ENCODE assay signal across 8 cellular contexts in genomic region chr2:135532581-135532980, GRCh38. TPM values are rescaled to one million over a fixed set of nuclear protein-coding genes. Genes with fewer than 3 reads are reported as not detected.
A peak's percentile ranks its signal among the peaks of the same experiment; 100 is the strongest.
DNase-seq lines count a peak whose midpoint lies in the region; ATAC-seq and TF ChIP-seq lines count a peak whose summit lies in the region.

No MANE protein-coding gene starts in this region.

- peaks cover 29% of the 10 kb centered on the region for H3K4me1 Mint-ChIP-seq in activated naive CD8-positive, alpha-beta T cell treated with anti-CD3 and anti-CD28 coated beads, Interleukin-2, amount 10 ng/mL, durations not matched to agents 7 days and 5 days
- peaks cover 35% of the 10 kb centered on the region for H3K4me1 Mint-ChIP-seq in activated naive CD8-positive, alpha-beta T cell treated with anti-CD3 and anti-CD28 coated beads for 36 hours
- H3K4me1 Mint-ChIP-seq in T-helper 17 cell, result peaks cover 3% of the 10 kb centered on the region

- H3K27ac Mint-ChIP-seq in activated naive CD8-positive, alpha-beta T cell treated with anti-CD3 and anti-CD28 coated beads, Interleukin-2, amount 10 ng/mL, durations not matched to agents 7 days and 5 days, result peak overlapping the region; percentile 19
- no peak overlapping the region for H3K27ac Mint-ChIP-seq in activated naive CD8-positive, alpha-beta T cell treated with anti-CD3 and anti-CD28 coated beads for 36 hours
- no peak overlapping the region for H3K27ac Mint-ChIP-seq in T-helper 17 cell

- no peaks in the 10 kb centered on the region for H3K9me3 ChIP-seq in T-helper 17 cell (ENCODE audit: control insufficient read depth, low read length, poor library complexity, severe bottlenecking)
- H3K9me3 ChIP-seq in hepatocyte (ENCODE audit: low read depth), result no peaks in the 10 kb centered on the region
- H3K9me3 ChIP-seq in thymus (ENCODE audit: control insufficient read depth), result no peaks in the 10 kb centered on the region
- H3K9me3 ChIP-seq in Peyer's patch, result no peaks in the 10 kb centered on the region

- no peak overlapping the region for H3K4me3 Mint-ChIP-seq in activated naive CD8-positive, alpha-beta T cell treated with anti-CD3 and anti-CD28 coated beads, Interleukin-2, amount 10 ng/mL, durations not matched to agents 7 days and 5 days
- H3K4me3 Mint-ChIP-seq in activated naive CD8-positive, alpha-beta T cell treated with anti-CD3 and anti-CD28 coated beads for 36 hours, result no peak overlapping the region
- peak overlapping the region; percentile 12 for H3K4me3 Mint-ChIP-seq in T-helper 17 cell

- peak overlapping the region; percentile 93 for H3K4me2 ChIP-seq in hepatocyte

- peaks cover 11% of the 10 kb centered on the region for H3K4me1 ChIP-seq in hepatocyte (ENCODE audit: insufficient read depth)
- H3K4me1 ChIP-seq in thymus (ENCODE audit: control insufficient read depth, insufficient read depth, low read length), result peaks cover 9% of the 10 kb centered on the region
- peaks cover 0 to 19% (median 0%) of the 10 kb centered on the region in 4 donors for H3K4me1 ChIP-seq in Peyer's patch

- H3K36me3 ChIP-seq in hepatocyte (replicated peaks; ENCODE audit: insufficient read depth, low read depth) (no peaks in the 10 kb centered on the region), thymus (ENCODE audit: control insufficient read depth, insufficient read depth) (peaks cover 3% of the 10 kb centered on the region), Peyer's patch (no peaks in the 10 kb centered on the region)

- WGBS in hepatocyte (ENCODE audit: low lambda C conversion rate, missing lambda C conversion rate), result 55% methylated on average over 3 of the region's 3 CpGs
- 74% methylated on average over 3 of the region's 3 CpGs for WGBS in thymus

- H3K4me3 ChIP-seq in hepatocyte, result peak overlapping the region; percentile 38
- H3K4me3 ChIP-seq in thymus (ENCODE audit: low read length), result peak overlapping the region; percentile 3
- peak overlapping the region in 1 of 4 donors; percentile 99 for H3K4me3 ChIP-seq in Peyer's patch

- H3K9me3 Mint-ChIP-seq in activated naive CD8-positive, alpha-beta T cell treated with anti-CD3 and anti-CD28 coated beads, Interleukin-2, amount 10 ng/mL, durations not matched to agents 7 days and 5 days, result peaks cover under 1% of the 10 kb centered on the region
- no peaks in the 10 kb centered on the region for H3K9me3 Mint-ChIP-seq in activated naive CD8-positive, alpha-beta T cell treated with anti-CD3 and anti-CD28 coated beads for 36 hours

- peaks cover 10% of the 10 kb centered on the region for H3K36me3 Mint-ChIP-seq in activated naive CD8-positive, alpha-beta T cell treated with anti-CD3 and anti-CD28 coated beads, Interleukin-2, amount 10 ng/mL, durations not matched to agents 7 days and 5 days
- H3K36me3 Mint-ChIP-seq in activated naive CD8-positive, alpha-beta T cell treated with anti-CD3 and anti-CD28 coated beads for 36 hours, result peaks cover 14% of the 10 kb centered on the region
- no peaks in the 10 kb centered on the region for H3K36me3 Mint-ChIP-seq in T-helper 17 cell (ENCODE audit: low read depth)

- peaks cover 65% of the 10 kb centered on the region for H3K79me2 ChIP-seq in hepatocyte

- H3K27me3 Mint-ChIP-seq in activated naive CD8-positive, alpha-beta T cell treated with anti-CD3 and anti-CD28 coated beads, Interleukin-2, amount 10 ng/mL, durations not matched to agents 7 days and 5 days, result no peaks in the 10 kb centered on the region
- no peaks in the 10 kb centered on the region for H3K27me3 Mint-ChIP-seq in activated naive CD8-positive, alpha-beta T cell treated with anti-CD3 and anti-CD28 coated beads for 36 hours
- no peaks in the 10 kb centered on the region for H3K27me3 Mint-ChIP-seq in T-helper 17 cell

- H3K27ac ChIP-seq in hepatocyte, result peak overlapping the region; percentile 20
- no peak overlapping the region for H3K27ac ChIP-seq in thymus (ENCODE audit: low read depth)
- no peak overlapping the region for H3K27ac ChIP-seq in Peyer's patch

- no peaks in the 10 kb centered on the region for H4K20me1 ChIP-seq in hepatocyte (ENCODE audit: insufficient read depth, poor library complexity, severe bottlenecking)

- H3K27me3 ChIP-seq in hepatocyte (no peaks in the 10 kb centered on the region), thymus (ENCODE audit: control insufficient read depth, insufficient read depth) (no peaks in the 10 kb centered on the region), Peyer's patch (no peaks in the 10 kb centered on the region)

- peak overlapping the region; percentile 82 for H2AFZ ChIP-seq in hepatocyte

- no peaks in the 10 kb centered on the region for H3K9me2 ChIP-seq in hepatocyte (replicated peaks; ENCODE audit: insufficient read depth)

- DNase-seq in activated naive CD8-positive, alpha-beta T cell treated with anti-CD3 and anti-CD28 coated beads, Interleukin-2, amount 10 ng/mL, durations not matched to agents 7 days and 5 days, result no peak
- DNase-seq in activated naive CD8-positive, alpha-beta T cell treated with anti-CD3 and anti-CD28 coated beads for 36 hours, result no peak
- DNase-seq in T-helper 17 cell (no peak), hepatocyte (ENCODE audit: low spot score) (no peak), T-helper 9 cell (no peak), Peyer's patch (no peak)

- TF ChIP-seq CTCF in hepatocyte (IDR thresholded peaks at IDR 0.05; ENCODE audit: poor library complexity) (no peak), Peyer's patch (IDR thresholded peaks at IDR 0.05) (no peak)

- ATAC-seq in activated naive CD8-positive, alpha-beta T cell treated with anti-CD3 and anti-CD28 coated beads, Interleukin-2, amount 10 ng/mL, durations not matched to agents 7 days and 5 days (ENCODE audit: low read depth), result no peak
- ATAC-seq in T-helper 17 cell, result no peak
- ATAC-seq in HG03280 (IDR thresholded peaks at IDR 0.05; ENCODE audit: unreplicated experiment), result no peak

- no peak for TF ChIP-seq POLR2A in Peyer's patch (IDR thresholded peaks at IDR 0.05)

- POLR2A ChIA-PET in activated naive CD8-positive, alpha-beta T cell treated with anti-CD3 and anti-CD28 coated beads, Interleukin-2, amount 10 ng/mL, durations not matched to agents 7 days and 5 days (lab: Charles Lee), result interaction anchor here (2.1 kb wide), 1 partner anchor 480 kb away, joined by 17 read pairs; the partner anchor contains the start of gene RAB3GAP1

RNA-seq across cellular contexts. Expression of gene R3HDM1, which starts 1.3 kb away (rescaled TPM):
- total RNA-seq in activated naive CD8-positive, alpha-beta T cell treated with anti-CD3 and anti-CD28 coated beads, Interleukin-2, amount 10 ng/mL, durations not matched to agents 7 days and 5 days, result 10 to 100 TPM; 48.4 to 48.7 TPM
- 10 to 100 TPM; 68.1 to 70.6 TPM for total RNA-seq in activated naive CD8-positive, alpha-beta T cell treated with anti-CD3 and anti-CD28 coated beads for 36 hours
- 10 to 100 TPM; 31.8 to 42.9 TPM for total RNA-seq in T-helper 17 cell
- total RNA-seq in hepatocyte, result 10.5 and 10.9 TPM in 2 replicates
- polyA plus RNA-seq in hepatocyte, result 9.1 and 10.6 TPM in 2 replicates
- polyA plus RNA-seq in thymus, result 19.3 TPM
- total RNA-seq in Peyer's patch, result 10 to 100 TPM; 15.9 to 88.3 (median 25.0) TPM

RNA-seq across cellular contexts. Expression of gene ZRANB3, which starts 1.6 kb away (rescaled TPM):
- total RNA-seq in activated naive CD8-positive, alpha-beta T cell treated with anti-CD3 and anti-CD28 coated beads, Interleukin-2, amount 10 ng/mL, durations not matched to agents 7 days and 5 days, result 1 to 10 TPM; 7.0 to 7.9 TPM
- total RNA-seq in activated naive CD8-positive, alpha-beta T cell treated with anti-CD3 and anti-CD28 coated beads for 36 hours, result 10 to 100 TPM; 15.0 to 18.1 TPM
- total RNA-seq in T-helper 17 cell, result 1 to 10 TPM; 3.5 to 3.9 TPM
- total RNA-seq in hepatocyte, result 6.9 and 10.4 TPM in 2 replicates
- 3.6 and 4.1 TPM in 2 replicates for polyA plus RNA-seq in hepatocyte
- 2.6 TPM for polyA plus RNA-seq in thymus
- 1 to 10 TPM; 1.6 to 7.4 (median 2.8) TPM for total RNA-seq in Peyer's patch
